In genomic region chr1:58249729-58250586, GRCh38 we compare ENCODE assay signal across 8 cellular contexts.
DNase-seq lines count a peak whose midpoint lies in the region; ATAC-seq and TF ChIP-seq lines count a peak whose summit lies in the region.

No MANE protein-coding gene starts in this region.

- H3K9me3 ChIP-seq in neuronal stem cell (replicated peaks in 1 of 2; ENCODE audit: control insufficient read depth in 2 of 2, insufficient read depth in 1 of 2, low read depth in 1 of 2, low read length in 2 of 2), result peaks cover 0 to 3% of the 10 kb centered on the region in 2 donors

- WGBS in neuronal stem cell (ENCODE audit: extremely low coverage in 2 of 2, insufficient read length in 2 of 2, insufficient replicate concordance in 1 of 2), 2 donors, result no CpG with 5 or more reads among the region's 82 CpGs

- peak overlapping the region; percentile 41 for H2BK12ac ChIP-seq in neuronal stem cell (ENCODE audit: low read length)

- no peaks in the 10 kb centered on the region for H3K36me3 Mint-ChIP-seq in activated B cell treated with CpG ODN at 0.5 μM for 24 hours (ENCODE audit: low read depth)

- H2AK5ac ChIP-seq in neuronal stem cell (ENCODE audit: low read depth, low read length), result no peak overlapping the region

- no peak overlapping the region for H4K8ac ChIP-seq in neuronal stem cell (ENCODE audit: low read depth, low read length)

- POLR2A ChIA-PET in activated B cell treated with CpG ODN at 0.5 μM for 24 hours (lab: Charles Lee), result no interaction called here

- peak overlapping the region; percentile 84 for H3K27ac ChIP-seq in neuronal stem cell (replicated peaks; ENCODE audit: low read length)

- peaks cover 0 to 10% (median 0%) of the 10 kb centered on the region in 3 experiments for H3K27me3 ChIP-seq in neuronal stem cell (ENCODE audit: control insufficient read depth in 3 of 3, insufficient read depth in 3 of 3, low read depth in 1 of 3, low read length in 3 of 3)

- H3K4ac ChIP-seq in neuronal stem cell (ENCODE audit: low read length), result no peak overlapping the region

- no peaks in the 10 kb centered on the region for H3K9me3 Mint-ChIP-seq in activated B cell treated with CpG ODN at 0.5 μM for 24 hours

- peak overlapping the region; percentile 76 for H3K23ac ChIP-seq in neuronal stem cell (ENCODE audit: low read depth, low read length, poor library complexity)

- peak overlapping the region; percentile 32 for H3K4me3 Mint-ChIP-seq in activated B cell treated with CpG ODN at 0.5 μM for 24 hours

- CTCF ChIA-PET in activated B cell treated with CpG ODN at 0.5 μM for 24 hours (lab: Charles Lee), result no interaction called here

- intact Hi-C loops in activated B cell treated with CpG ODN at 0.5 μM for 24 hours (cut with micrococcal nuclease), result loop anchor here (10.0 kb wide), 1 partner anchor 185 kb away; no protein-coding TSS in a partner anchor

- H3K14ac ChIP-seq in neuronal stem cell (ENCODE audit: low read length), result peak overlapping the region; percentile 79

- H3K36me3 ChIP-seq in neuronal stem cell (replicated peaks in 1 of 2; ENCODE audit: control insufficient read depth in 2 of 2, insufficient read depth in 2 of 2, low read length in 2 of 2), result no peaks in the 10 kb centered on the region

- H3K4me2 ChIP-seq in neuronal stem cell (ENCODE audit: insufficient read depth, low read length, poor library complexity, severe bottlenecking), result peak overlapping the region; percentile 92

- peak overlapping the region; percentile 63 for H2BK120ac ChIP-seq in neuronal stem cell (ENCODE audit: low read depth, low read length)

- no peaks in the 10 kb centered on the region for H3K79me1 ChIP-seq in neuronal stem cell (ENCODE audit: low read depth, low read length)

- no peak overlapping the region for H3K27ac Mint-ChIP-seq in activated B cell treated with CpG ODN at 0.5 μM for 24 hours

- H3K18ac ChIP-seq in neuronal stem cell (ENCODE audit: low read length), result peak overlapping the region; percentile 89

- H3K27me3 Mint-ChIP-seq in activated B cell treated with CpG ODN at 0.5 μM for 24 hours, result peaks cover 31% of the 10 kb centered on the region

- peak overlapping the region; percentile 86 for H3K9ac ChIP-seq in neuronal stem cell (ENCODE audit: low read depth, low read length, poor library complexity)

- DNase-seq in DMS153 treated with DMSO at 0.1 percent for 48 hours (lab: John Stamatoyannopoulos, UW; ENCODE audit: unreplicated experiment), result peak; percentile 55
- DNase-seq in activated B cell treated with CpG ODN at 0.5 μM for 24 hours, result no peak
- peak; percentile 18 for DNase-seq in glomerular visceral epithelial cell (ENCODE audit: extremely low spot score)
- peak; percentile 59 for DNase-seq in neuronal stem cell (ENCODE audit: low spot score)
- no peak for DNase-seq in HPDE6-E6E7 (ENCODE audit: extremely low spot score)
- no peak for DNase-seq in NCI-H1048 (lab: John Stamatoyannopoulos, UW)
- DNase-seq in DMS79 (lab: John Stamatoyannopoulos, UW), result no peak

- ATAC-seq in HG03159 (IDR thresholded peaks at IDR 0.05; ENCODE audit: unreplicated experiment) (peak; percentile 60), activated B cell treated with CpG ODN at 0.5 μM for 24 hours (ENCODE audit: low read depth) (peak; percentile 18)

- H3K4me3 ChIP-seq in neuronal stem cell (ENCODE audit: low read length in 2 of 2), result peak overlapping the region; percentile 60 to 94

- peak overlapping the region; percentile 99 for H2AFZ ChIP-seq in neuronal stem cell (ENCODE audit: low read length)

- peaks cover 12 to 13% of the 10 kb centered on the region in 2 donors for H3K4me1 ChIP-seq in neuronal stem cell (ENCODE audit: control insufficient read depth in 2 of 2, insufficient read depth in 1 of 2, low read depth in 1 of 2, low read length in 2 of 2)

- no peak for TF ChIP-seq CTCF in activated B cell treated with CpG ODN at 0.5 μM for 24 hours (IDR thresholded peaks at IDR 0.05)

- H3K4me1 Mint-ChIP-seq in activated B cell treated with CpG ODN at 0.5 μM for 24 hours, result peaks cover 4% of the 10 kb centered on the region

- peak overlapping the region; percentile 77 for H2BK15ac ChIP-seq in neuronal stem cell (ENCODE audit: low read length)

- peak overlapping the region; percentile 87 for H2BK5ac ChIP-seq in neuronal stem cell (ENCODE audit: low read length)

- peak overlapping the region; percentile 81 for H4K91ac ChIP-seq in neuronal stem cell (ENCODE audit: low read depth, low read length, poor library complexity)

Comparison
In these comparisons a context has a peak if more than half of its experiments do, and no peak if none do; other contexts are left out.
1. DNase-seq: peak in DMS153 treated with DMSO at 0.1 percent for 48 hours (single experiment), glomerular visceral epithelial cell (single experiment) and neuronal stem cell (single experiment); none in activated B cell treated with CpG ODN at 0.5 μM for 24 hours (single experiment), HPDE6-E6E7 (single experiment), NCI-H1048 (single experiment) and DMS79 (single experiment).